In genomic region chr19:55088543-55089265, GRCh38 we compare ENCODE assay signal across 8 cellular contexts. TPM values are rescaled to one million over a fixed set of nuclear protein-coding genes. Genes with fewer than 3 reads are reported as not detected.
DNase-seq lines count a peak whose midpoint lies in the region; ATAC-seq, FAIRE-seq and TF ChIP-seq lines count a peak whose summit lies in the region.

No MANE protein-coding gene starts in this region.

- no peak overlapping the region for H3K14ac ChIP-seq in H1 (ENCODE audit: insufficient read length)

- H4K8ac ChIP-seq in H1 (ENCODE audit: extremely low read depth, insufficient read depth, low read length), result no peak overlapping the region

- H3K27ac ChIP-seq in H1 (ENCODE audit: low read depth, low read length), result no peak overlapping the region

- H4K5ac ChIP-seq in H1 (ENCODE audit: insufficient read length, low read depth, low read length), result no peak overlapping the region

- H3K36me3 ChIP-seq in H1 (ENCODE audit: control insufficient read depth in 2 of 4, insufficient read depth in 4 of 4, low read length in 3 of 4) (peaks cover 0 to 5% (median 2%) of the 10 kb centered on the region in 4 experiments; a peak in 2 of 8 replicates), mucosa of stomach (ENCODE audit: control insufficient read depth, insufficient read depth, low read length) (peaks cover 13% of the 10 kb centered on the region)

- peak overlapping the region; percentile 48; the same call in 1 of the 2 replicates for H3K18ac ChIP-seq in H1 (ENCODE audit: extremely low read depth, low read length)

- no peak overlapping the region for H2BK12ac ChIP-seq in H1 (ENCODE audit: low read depth, low read length)

- no peak for TF ChIP-seq EP300 in H1 (IDR thresholded peaks at IDR 0.05; ENCODE audit: borderline replicate concordance in 1 of 2, low read depth in 2 of 2, low read length in 2 of 2)

- CTCF ChIA-PET in H1 (lab: Charles Lee; ENCODE audit: partially characterized antibody), result interaction anchor here (0.6 to 4.5 kb wide), 31 partner anchors 9 to 541 kb away, joined by 3 to 26 read pairs (median 4); partner anchors contain the start of genes DNAAF3, EPS8L1, PPP1R12C and TMEM238

- peak; percentile 70 for DNase-seq in A172 (ENCODE audit: low spot score)
- DNase-seq in NCI-H460 (ENCODE audit: extremely low read depth, low read depth), result peak; percentile 75
- peak; percentile 60 to 63 for DNase-seq in activated CD8-positive, alpha-beta memory T cell treated with anti-CD3 and anti-CD28 coated beads for 4 hours (ENCODE audit: low read depth in 2 of 2)
- peak in 1 of 2 experiments; percentile 99 for DNase-seq in H1 (ENCODE audit: low read depth in 1 of 2, low spot score in 2 of 2)
- peak; percentile 98 for DNase-seq in stimulated activated CD8-positive, alpha-beta memory T cell treated with anti-CD3 and anti-CD28 coated beads, Interleukin-4, amount 100 ng/mL, for 48 hours

- no peaks in the 10 kb centered on the region for H3K79me2 ChIP-seq in H1 (ENCODE audit: control insufficient read depth in 1 of 2, insufficient read depth in 2 of 2, low read length in 2 of 2)

- no peak overlapping the region for H3K56ac ChIP-seq in H1 (replicated peaks; ENCODE audit: insufficient read length, low read depth, low read length)

- H3K23ac ChIP-seq in H1 (ENCODE audit: insufficient read length), result no peak overlapping the region

- H4K91ac ChIP-seq in H1 (replicated peaks; ENCODE audit: insufficient read length, low read length), result no peak overlapping the region

- peaks cover 14 to 15% of the 10 kb centered on the region in 2 experiments for H4K20me1 ChIP-seq in H1 (replicated peaks in 1 of 2; ENCODE audit: control insufficient read depth in 1 of 2, insufficient read depth in 2 of 2, low read length in 2 of 2)

- no peak; a peak in 1 of 3 replicates for TF ChIP-seq POLR2A in H1 (IDR thresholded peaks at IDR 0.05; ENCODE audit: control extremely low read depth in 1 of 2, low read depth in 2 of 2, low read length in 2 of 2)

- H2AFZ ChIP-seq in H1 (ENCODE audit: low read length), result no peak overlapping the region

- no peak overlapping the region for H2BK20ac ChIP-seq in H1 (ENCODE audit: low read length)

- TF ChIP-seq CTCF in GM12873 (IDR thresholded peaks at IDR 0.05; ENCODE audit: insufficient read depth, low read depth, low read length, missing control alignments) (peak; percentile 71), H1 (IDR thresholded peaks at IDR 0.05; ENCODE audit: control extremely low read depth in 1 of 3, insufficient read depth in 1 of 3, low read depth in 1 of 3, low read length in 3 of 3) (peak; percentile 57 to 59 (median 58))

- no peak overlapping the region for H2BK120ac ChIP-seq in H1 (replicated peaks; ENCODE audit: low read depth, low read length)

- H3K27me3 ChIP-seq in H1 (replicated peaks in 1 of 4; ENCODE audit: control insufficient read depth in 3 of 4, extremely low read depth in 1 of 4, insufficient read depth in 3 of 4, low read length in 3 of 4), result peaks cover 0 to 3% (median 1%) of the 10 kb centered on the region in 4 experiments; a peak in 3 of 7 replicates
- H3K27me3 ChIP-seq in mucosa of stomach (ENCODE audit: control insufficient read depth, insufficient read depth, low read length), result peaks cover 16% of the 10 kb centered on the region

- no peak overlapping the region for H3K9ac ChIP-seq in H1 (replicated peaks in 1 of 4; ENCODE audit: extremely low read depth in 1 of 4, low read depth in 3 of 4, low read length in 3 of 4)
- peak overlapping the region; percentile 23 for H3K9ac ChIP-seq in mucosa of stomach (ENCODE audit: low read length)

- H3K23me2 ChIP-seq in H1 (ENCODE audit: low read depth, low read length), result peaks cover 21% of the 10 kb centered on the region

- POLR2A ChIA-PET in H1 (lab: Charles Lee; ENCODE audit: partially characterized antibody), result interaction anchor here (0.6 to 8.7 kb wide), 9 partner anchors 8 to 626 kb away, joined by 3 to 72 read pairs (median 3); partner anchors contain the start of genes EPS8L1 and PPP1R12C

- FAIRE-seq in H1 (lab: Jason Lieb, UNC), result no peak

- H2BK15ac ChIP-seq in H1 (ENCODE audit: low read length), result 0 out of 2 replicates have a peak overlapping the region, but pooled peaks have one; percentile 61

- no peaks in the 10 kb centered on the region; the same call in 1 of the 2 replicates for H3K79me1 ChIP-seq in H1 (ENCODE audit: low read depth, low read length)

- H3K4me1 ChIP-seq in H1 (replicated peaks in 1 of 4; ENCODE audit: control insufficient read depth in 3 of 4, insufficient read depth in 4 of 4, low read length in 3 of 4), result peaks cover 0 to 37% (median 24%) of the 10 kb centered on the region in 4 experiments; a peak in 6 of 7 replicates
- peaks cover 27% of the 10 kb centered on the region for H3K4me1 ChIP-seq in mucosa of stomach (ENCODE audit: control insufficient read depth, insufficient read depth, low read length)

- H3K9me3 ChIP-seq in H1 (ENCODE audit: insufficient read depth in 2 of 2, low read depth in 1 of 2, low read length in 1 of 2) (no peaks in the 10 kb centered on the region), mucosa of stomach (ENCODE audit: control insufficient read depth, low read length) (no peaks in the 10 kb centered on the region)

- peak; percentile 12 to 41; a peak in 3 of 4 replicates for TF ChIP-seq RAD21 in H1 (IDR thresholded peaks at IDR 0.05 in 1 of 2, conservative IDR thresholded peaks at IDR 0.05 in 1 of 2; ENCODE audit: low read depth in 2 of 2, low read length in 2 of 2)

- H3K4ac ChIP-seq in H1 (replicated peaks; ENCODE audit: insufficient read length, low read depth, low read length), result no peak overlapping the region

- 78% methylated on average over 6 of the region's 16 CpGs; no CpG with 5 or more reads in 1 of the 2 experiments for WGBS in H1 (ENCODE audit: extremely low coverage in 1 of 2, insufficient coverage in 1 of 2, insufficient read length in 1 of 2, insufficient replicate concordance in 2 of 2, low coverage in 1 of 2, low lambda C conversion rate in 2 of 2, missing lambda C conversion rate in 1 of 2), 2 experiments

- peak overlapping the region; percentile 37 to 71; a peak in 3 of 4 replicates for H3K4me2 ChIP-seq in H1 (ENCODE audit: insufficient read depth in 1 of 2, low read depth in 2 of 2, low read length in 2 of 2)

- 0 out of 2 replicates have a peak overlapping the region, but pooled peaks have one; percentile 26 for H2AK5ac ChIP-seq in H1 (ENCODE audit: low read depth, low read length)

- 0 out of 8 replicates have a peak overlapping the region, but pooled peaks of 1 of the 4 experiments have one; percentile 84 for H3K4me3 ChIP-seq in H1 (ENCODE audit: extremely low read depth in 1 of 4, insufficient read depth in 2 of 4, low read depth in 3 of 4, low read length in 4 of 4)
- H3K4me3 ChIP-seq in mucosa of stomach (ENCODE audit: low read length), result no peak overlapping the region

- H2BK5ac ChIP-seq in H1 (ENCODE audit: low read depth, low read length), result no peak overlapping the region

- no peak for ATAC-seq in GM21360 (IDR thresholded peaks at IDR 0.05; ENCODE audit: unreplicated experiment)

RNA-seq across cellular contexts. Expression of gene EPS8L1, which starts 13.0 kb away (rescaled TPM):
- total RNA-seq in A172 (2014; rRNA removed; shearing (Covaris generic)), result 4.0 and 9.8 TPM in 2 replicates
- 3.9 and 5.4 TPM in 2 replicates for total RNA-seq in NCI-H460 (2014; rRNA removed; shearing (Covaris generic))
- polyA plus RNA-seq in NCI-H460 (2014; cell fraction: nucleus; rRNA removed), result 8.1 and 15.7 TPM in 2 replicates
- 30.2 and 37.0 TPM in 2 replicates for total RNA-seq in H1 (2021; fragmentation: NEBNext Ultra II Directional; extraction: Animal tissue kit (Norgen Biotek cat#: 25700))
- 19.8 and 33.6 TPM in 2 replicates for polyA plus RNA-seq in H1 (2011; rRNA removed)
- polyA plus RNA-seq in H1 (2011; cell fraction: cytosol; rRNA removed), result 40.0 TPM
- 100 TPM for polyA plus RNA-seq in H1 (2011; cell fraction: nucleus; rRNA removed)
- 33.6 to 63.1 TPM (median 56.4 TPM) in 4 replicates for polyA plus RNA-seq in H1 (2012, experiment 1 of 2)
- 37.3 TPM for polyA plus RNA-seq in H1 (2012, experiment 2 of 2)
- 21.4 TPM for polyA plus RNA-seq in H1 (2013, experiment 1 of 2)
- 19.2 TPM for polyA plus RNA-seq in H1 (2013, experiment 2 of 2)
- 21.6 and 24.3 TPM in 2 replicates for polyA minus RNA-seq in H1 (2011; rRNA and poly(A)+ RNA removed)
- 31.6 TPM for polyA minus RNA-seq in H1 (2011; cell fraction: cytosol; rRNA and poly(A)+ RNA removed)
- polyA minus RNA-seq in H1 (2011; cell fraction: nucleus; rRNA and poly(A)+ RNA removed), result 27.3 TPM

RNA-seq across cellular contexts. Expression of gene RDH13, which starts 25.8 kb away (rescaled TPM):
- total RNA-seq in A172 (2014; rRNA removed; shearing (Covaris generic)), result 10.0 and 11.2 TPM in 2 replicates
- total RNA-seq in NCI-H460 (2014; rRNA removed; shearing (Covaris generic)), result 12.2 and 14.1 TPM in 2 replicates
- polyA plus RNA-seq in NCI-H460 (2014; cell fraction: nucleus; rRNA removed), result 29.4 and 38.2 TPM in 2 replicates
- total RNA-seq in H1 (2021; fragmentation: NEBNext Ultra II Directional; extraction: Animal tissue kit (Norgen Biotek cat#: 25700)), result 29.4 and 31.5 TPM in 2 replicates
- polyA plus RNA-seq in H1 (2011; rRNA removed), result 15.9 and 20.5 TPM in 2 replicates
- polyA plus RNA-seq in H1 (2011; cell fraction: cytosol; rRNA removed), result 17.2 TPM
- polyA plus RNA-seq in H1 (2011; cell fraction: nucleus; rRNA removed), result 41.2 TPM
- 20.1 to 26.0 TPM (median 24.4 TPM) in 4 replicates for polyA plus RNA-seq in H1 (2012, experiment 1 of 2)
- 16.8 TPM for polyA plus RNA-seq in H1 (2012, experiment 2 of 2)
- 15.7 TPM for polyA plus RNA-seq in H1 (2013, experiment 1 of 2)
- polyA plus RNA-seq in H1 (2013, experiment 2 of 2), result 14.9 TPM
- polyA minus RNA-seq in H1 (2011; rRNA and poly(A)+ RNA removed), result 22.0 and 25.7 TPM in 2 replicates
- 18.3 TPM for polyA minus RNA-seq in H1 (2011; cell fraction: cytosol; rRNA and poly(A)+ RNA removed)
- polyA minus RNA-seq in H1 (2011; cell fraction: nucleus; rRNA and poly(A)+ RNA removed), result 27.8 TPM

RNA-seq across cellular contexts. Expression of gene PPP1R12C, which starts 28.7 kb away (rescaled TPM):
- total RNA-seq in A172 (2014; rRNA removed; shearing (Covaris generic)), result 85.7 and 87.4 TPM in 2 replicates
- total RNA-seq in NCI-H460 (2014; rRNA removed; shearing (Covaris generic)), result 22.2 and 25.0 TPM in 2 replicates
- polyA plus RNA-seq in NCI-H460 (2014; cell fraction: nucleus; rRNA removed), result 156 and 158 TPM in 2 replicates
- 71.5 and 88.8 TPM in 2 replicates for total RNA-seq in H1 (2021; fragmentation: NEBNext Ultra II Directional; extraction: Animal tissue kit (Norgen Biotek cat#: 25700))
- 31.7 and 49.5 TPM in 2 replicates for polyA plus RNA-seq in H1 (2011; rRNA removed)
- polyA plus RNA-seq in H1 (2011; cell fraction: cytosol; rRNA removed), result 56.3 TPM
- 230 TPM for polyA plus RNA-seq in H1 (2011; cell fraction: nucleus; rRNA removed)
- 62.6 to 73.1 TPM (median 72.1 TPM) in 4 replicates for polyA plus RNA-seq in H1 (2012, experiment 1 of 2)
- polyA plus RNA-seq in H1 (2012, experiment 2 of 2), result 47.9 TPM
- polyA plus RNA-seq in H1 (2013, experiment 1 of 2), result 59.9 TPM
- 53.5 TPM for polyA plus RNA-seq in H1 (2013, experiment 2 of 2)
- 12.3 and 14.2 TPM in 2 replicates for polyA minus RNA-seq in H1 (2011; rRNA and poly(A)+ RNA removed)
- polyA minus RNA-seq in H1 (2011; cell fraction: cytosol; rRNA and poly(A)+ RNA removed), result 25.6 TPM
- 48.5 TPM for polyA minus RNA-seq in H1 (2011; cell fraction: nucleus; rRNA and poly(A)+ RNA removed)

RNA-seq across cellular contexts. Expression of gene GP6, which starts 50.6 kb away (rescaled TPM):
- total RNA-seq in A172 (2014; rRNA removed; shearing (Covaris generic)), result 0.07 and 0.48 TPM in 2 replicates
- total RNA-seq in NCI-H460 (2014; rRNA removed; shearing (Covaris generic)), result 0.17 TPM in 1 of 2 replicates, not detected in the other
- polyA plus RNA-seq in NCI-H460 (2014; cell fraction: nucleus; rRNA removed), result 2.3 TPM in 1 of 2 replicates, not detected in the other
- 0.26 TPM in 1 of 2 replicates, not detected in the other for total RNA-seq in H1 (2021; fragmentation: NEBNext Ultra II Directional; extraction: Animal tissue kit (Norgen Biotek cat#: 25700))
- polyA plus RNA-seq in H1 (2011; rRNA removed), result 0.18 and 0.42 TPM in 2 replicates
- polyA plus RNA-seq in H1 (2011; cell fraction: cytosol; rRNA removed), result 0.31 TPM
- polyA plus RNA-seq in H1 (2011; cell fraction: nucleus; rRNA removed), result 0.98 TPM
- 0.50 to 1.2 TPM (median 0.53 TPM) in 4 replicates for polyA plus RNA-seq in H1 (2012, experiment 1 of 2)
- polyA plus RNA-seq in H1 (2012, experiment 2 of 2), result not detected
- 0.18 TPM for polyA plus RNA-seq in H1 (2013, experiment 1 of 2)
- polyA plus RNA-seq in H1 (2013, experiment 2 of 2), result 0.11 TPM
- polyA minus RNA-seq in H1 (2011; rRNA and poly(A)+ RNA removed), result 0.22 and 0.66 TPM in 2 replicates
- polyA minus RNA-seq in H1 (2011; cell fraction: cytosol; rRNA and poly(A)+ RNA removed), result not detected
- 0.40 TPM for polyA minus RNA-seq in H1 (2011; cell fraction: nucleus; rRNA and poly(A)+ RNA removed)
